In genomic region chrX:141975839-141976238, GRCh38 we compare ENCODE assay signal across 25 cellular contexts.
DNase-seq lines count a peak whose midpoint lies in the region; ATAC-seq, FAIRE-seq and TF ChIP-seq lines count a peak whose summit lies in the region.
"Had no signal": no experiment of that assay in that cellular context is flagged by ENCODE, and none has a peak within 500 bp of the region (broad histone marks: within the 10 kb centered on the region; RNA-seq: fewer than 3 reads in every experiment).

No MANE protein-coding gene starts in this region.

- H3K27ac Mint-ChIP-seq in stimulated activated memory B cell treated with anti-CD40 and anti-IgM and Interleukin-4, amounts not matched to agents 10 μg/mL and 1 μg/mL and 100 μg/mL, for 72 hours = no peak overlapping the region
- H3K27ac Mint-ChIP-seq: B cell; CD14-positive monocyte; CD4-positive, alpha-beta memory T cell; CD4-positive, CD25-positive, alpha-beta regulatory T cell; CD8-positive, alpha-beta memory T cell had no signal

- H3K27me3 ChIP-seq in PC-3 (ENCODE audit: low read length) (no peaks in the 10 kb centered on the region), trophoblast cell (ENCODE audit: insufficient read depth, low read length) (no peaks in the 10 kb centered on the region)

- H2AK5ac ChIP-seq in trophoblast cell (ENCODE audit: low read length) = no peak overlapping the region

- no CpG with 5 or more reads among the region's 3 CpGs for WGBS in trophoblast cell (ENCODE audit: extremely low coverage, insufficient coverage, insufficient read length)

- no peak overlapping the region for H3K14ac ChIP-seq in trophoblast cell (ENCODE audit: low read length)

- H3K27ac ChIP-seq in PC-3 (ENCODE audit: low read length) (no peak overlapping the region), kidney (ENCODE audit: low read depth in 2 of 2, low read length in 2 of 2) (no peak overlapping the region), trophoblast cell (ENCODE audit: low read depth, low read length) (no peak overlapping the region)
- H3K27ac ChIP-seq: 22Rv1, A549, BLaER1 had no signal

- H3K9me3 ChIP-seq in PC-3 (ENCODE audit: low read length) = no peaks in the 10 kb centered on the region
- no peaks in the 10 kb centered on the region for H3K9me3 ChIP-seq in kidney (ENCODE audit: control insufficient read depth in 1 of 2, low read length in 2 of 2)
- no peaks in the 10 kb centered on the region for H3K9me3 ChIP-seq in trophoblast cell (ENCODE audit: insufficient read depth, low read depth, low read length)
- H3K9me3 ChIP-seq: A549, BLaER1 had no signal

- intact Hi-C loops in PC-3 (cut with micrococcal nuclease) = loop anchor here (10.0 kb wide), 1 partner anchor 99 kb away; no protein-coding TSS in a partner anchor
- intact Hi-C loops in kidney (cut with DNase I) = no loop called here

- H3K36me3 ChIP-seq in PC-3 (ENCODE audit: low read depth, low read length) (no peaks in the 10 kb centered on the region), kidney (ENCODE audit: control insufficient read depth in 1 of 2, insufficient read depth in 2 of 2, low read length in 2 of 2) (no peaks in the 10 kb centered on the region), trophoblast cell (ENCODE audit: control insufficient read depth in 1 of 2, insufficient read depth in 2 of 2, low read length in 2 of 2) (no peaks in the 10 kb centered on the region)
- H3K36me3 ChIP-seq: BLaER1 had no signal

- H2BK5ac ChIP-seq in trophoblast cell (ENCODE audit: low read depth, low read length, poor library complexity) = no peak overlapping the region

- H3K9me2 ChIP-seq in PC-3 (replicated peaks; ENCODE audit: low read length) = no peaks in the 10 kb centered on the region

- no peak overlapping the region for H4K12ac ChIP-seq in trophoblast cell (ENCODE audit: low read depth, low read length)

- POLR2A ChIA-PET in PC-3 (lab: Charles Lee; ENCODE audit: unreplicated experiment) = no interaction called here

- CTCF ChIA-PET in PC-3 (lab: Charles Lee) = interaction anchor here (0.7 kb wide), 2 partner anchors 30 to 779 kb away, joined by 3 to 4 read pairs; no protein-coding TSS in a partner anchor

- no peak overlapping the region for H3K23ac ChIP-seq in trophoblast cell (ENCODE audit: low read length)

- no peak overlapping the region for H4K91ac ChIP-seq in trophoblast cell (ENCODE audit: low read depth, low read length)

- H4K8ac ChIP-seq in trophoblast cell (ENCODE audit: low read depth, low read length) = no peak overlapping the region

- DNase-seq in EH (ENCODE audit: low read depth) (peak; percentile 14), PC-3 (peak; percentile 52), kidney (no peak), NCI-H226 (no peak), trophoblast cell (no peak)
- DNase-seq: AML-193; C1 segment of cervical spinal cord; CD4-positive, alpha-beta memory T cell; CD4-positive, CD25-positive, alpha-beta regulatory T cell; CD8-positive, alpha-beta memory T cell; COR-L47; DMS 273 treated with DMSO at 0.1 percent for 48 hours; DMS153; DMS53; DMS79; DND-41; GDM1 had no signal

- no peak overlapping the region for H3K18ac ChIP-seq in trophoblast cell (ENCODE audit: low read length)

- TF ChIP-seq CTCF in PC-3 (conservative IDR thresholded peaks at IDR 0.05; ENCODE audit: low read depth, low read length) (no peak), kidney (IDR thresholded peaks at IDR 0.05; ENCODE audit: borderline replicate concordance, extremely low read depth, insufficient read depth) (no peak)

- H3K9ac ChIP-seq in PC-3 (ENCODE audit: low read length) (no peak overlapping the region), kidney (ENCODE audit: low read length in 2 of 2) (no peak overlapping the region), trophoblast cell (ENCODE audit: low read length) (no peak overlapping the region)
- H3K9ac ChIP-seq: BLaER1 had no signal

- H3K4me1 ChIP-seq in PC-3 (ENCODE audit: insufficient read depth, low read length) (no peaks in the 10 kb centered on the region), kidney (ENCODE audit: control insufficient read depth in 1 of 2, insufficient read depth in 1 of 2, low read depth in 1 of 2, low read length in 2 of 2) (no peaks in the 10 kb centered on the region), trophoblast cell (ENCODE audit: control insufficient read depth in 1 of 2, insufficient read depth in 2 of 2, low read length in 2 of 2) (no peaks in the 10 kb centered on the region)
- H3K4me1 ChIP-seq: A549, BLaER1 had no signal

- no peaks in the 10 kb centered on the region for H3F3A ChIP-seq in PC-3 (ENCODE audit: low read length, unreplicated experiment)

- peak; percentile 10 for FAIRE-seq in colon (lab: Jason Lieb, UNC)
- FAIRE-seq in kidney (lab: Jason Lieb, UNC) = peak; percentile 82
- FAIRE-seq: GM12891 had no signal

- H4K20me1 ChIP-seq in PC-3 (ENCODE audit: low read length) = no peaks in the 10 kb centered on the region
- H4K20me1 ChIP-seq: BLaER1 had no signal

- no peak overlapping the region for H3K4me3 ChIP-seq in PC-3 (ENCODE audit: low read length)
- no peak overlapping the region for H3K4me3 ChIP-seq in kidney (ENCODE audit: low read length in 2 of 2)
- H3K4me3 ChIP-seq in trophoblast cell (ENCODE audit: low read depth, low read length) = no peak overlapping the region
- H3K4me3 ChIP-seq: A549, BLaER1 had no signal

- no peak overlapping the region for H3K4me3 Mint-ChIP-seq in stimulated activated memory B cell treated with anti-CD40 and anti-IgM and Interleukin-4, amounts not matched to agents 10 μg/mL and 1 μg/mL and 100 μg/mL, for 72 hours
- H3K4me3 Mint-ChIP-seq: B cell; CD14-positive monocyte; CD4-positive, alpha-beta memory T cell; CD4-positive, CD25-positive, alpha-beta regulatory T cell; CD8-positive, alpha-beta memory T cell had no signal

- no peak overlapping the region for H2BK120ac ChIP-seq in trophoblast cell (ENCODE audit: insufficient read depth, low read length, poor library complexity)

- H3K27me3 Mint-ChIP-seq in stimulated activated memory B cell treated with anti-CD40 and anti-IgM and Interleukin-4, amounts not matched to agents 10 μg/mL and 1 μg/mL and 100 μg/mL, for 72 hours = no peaks in the 10 kb centered on the region
- H3K27me3 Mint-ChIP-seq: B cell; CD4-positive, alpha-beta memory T cell; CD4-positive, CD25-positive, alpha-beta regulatory T cell had no signal

- BruUV-seq in PC-3 (replicated peaks; lab: Mats Ljungman, UMichigan) = no TSS peak

- peak; percentile 66 for ATAC-seq in PC-3
- no peak for ATAC-seq in stimulated activated memory B cell treated with anti-CD40 and anti-IgM and Interleukin-4, amounts not matched to agents 10 μg/mL and 1 μg/mL and 100 μg/mL, for 72 hours
- ATAC-seq: A549 had no signal

- no peaks in the 10 kb centered on the region for H3K79me1 ChIP-seq in trophoblast cell (ENCODE audit: low read length)

- peaks cover 9% of the 10 kb centered on the region for H3K9me3 Mint-ChIP-seq in stimulated activated memory B cell treated with anti-CD40 and anti-IgM and Interleukin-4, amounts not matched to agents 10 μg/mL and 1 μg/mL and 100 μg/mL, for 72 hours
- H3K9me3 Mint-ChIP-seq: CD8-positive, alpha-beta memory T cell had no signal

- H3K79me2 ChIP-seq in PC-3 (ENCODE audit: low read length) (no peaks in the 10 kb centered on the region), trophoblast cell (ENCODE audit: control insufficient read depth, insufficient read depth, low read length, poor library complexity) (no peaks in the 10 kb centered on the region)

- H2AFZ ChIP-seq in PC-3 (ENCODE audit: low read length) = no peak overlapping the region
- no peak overlapping the region for H2AFZ ChIP-seq in trophoblast cell (ENCODE audit: insufficient read depth, low read length, poor library complexity)

- no peak overlapping the region for H3K4ac ChIP-seq in trophoblast cell (ENCODE audit: low read depth, low read length)

- H3K36me3 Mint-ChIP-seq in stimulated activated memory B cell treated with anti-CD40 and anti-IgM and Interleukin-4, amounts not matched to agents 10 μg/mL and 1 μg/mL and 100 μg/mL, for 72 hours = no peaks in the 10 kb centered on the region
- H3K36me3 Mint-ChIP-seq: CD14-positive monocyte; CD4-positive, alpha-beta memory T cell; CD4-positive, CD25-positive, alpha-beta regulatory T cell; CD8-positive, alpha-beta memory T cell had no signal

- H3K4me2 ChIP-seq in PC-3 (ENCODE audit: low read length) (no peak overlapping the region), trophoblast cell (ENCODE audit: low read length) (no peak overlapping the region)
- H3K4me2 ChIP-seq: A549, BLaER1 had no signal

- H3K4me1 Mint-ChIP-seq in stimulated activated memory B cell treated with anti-CD40 and anti-IgM and Interleukin-4, amounts not matched to agents 10 μg/mL and 1 μg/mL and 100 μg/mL, for 72 hours = no peaks in the 10 kb centered on the region
- H3K4me1 Mint-ChIP-seq: B cell; CD14-positive monocyte; CD4-positive, alpha-beta memory T cell; CD4-positive, CD25-positive, alpha-beta regulatory T cell; CD8-positive, alpha-beta memory T cell had no signal

- H2BK12ac ChIP-seq in trophoblast cell (ENCODE audit: low read length) = no peak overlapping the region

Comparison
In these comparisons a context has a peak if more than half of its experiments do, and no peak if none do; other contexts are left out.
1. DNase-seq: peak in EH (single experiment) and PC-3 (single experiment); none in kidney (single experiment), NCI-H226 (single experiment) and trophoblast cell (0 of 2).